20 cellular contexts compared by ENCODE assay signal in the genomic region with DNA sequence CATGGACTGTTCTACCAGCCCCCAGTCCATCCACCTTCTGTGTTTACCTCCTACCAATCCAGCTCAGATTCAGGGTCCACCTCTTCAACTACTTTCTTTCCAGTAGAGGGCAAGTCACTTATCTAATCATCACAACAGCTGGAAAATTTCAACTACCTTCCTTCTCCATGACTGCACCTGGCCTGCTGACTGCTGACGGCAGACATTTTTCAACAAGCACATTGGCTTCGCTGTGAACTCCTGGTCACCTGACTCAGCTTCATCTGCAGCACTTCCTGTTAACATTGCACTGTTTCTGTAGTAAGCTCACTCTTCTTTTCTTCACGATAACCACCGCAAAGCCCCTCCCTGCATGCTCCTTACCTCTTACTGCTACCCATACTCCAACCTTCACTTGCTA.
"Had no signal": no experiment of that assay in that cellular context is flagged by ENCODE, and none has a peak within 500 bp of the region (broad histone marks: within the 10 kb centered on the region; RNA-seq: fewer than 3 reads in every experiment).

No MANE protein-coding gene starts in this region.

- H2AFZ ChIP-seq: neural progenitor cell had no signal

- H3K36me3 Mint-ChIP-seq: natural killer cell treated with Interleukin-12 subunit alpha and Interleukin-12 subunit beta and Interleukin-15 and Interleukin-18, amount 100 ng/mL, for 72 hours; neural progenitor cell; type B pancreatic cell had no signal

- H3K27ac ChIP-seq: heart left ventricle, neural progenitor cell, ovary, right atrium auricular region, thyroid gland, vagina had no signal

- H3K9me3 ChIP-seq: heart left ventricle, ovary, right atrium auricular region, thyroid gland, vagina had no signal

- H3K4me3 ChIP-seq: heart left ventricle, lung, neural progenitor cell, ovary, right atrium auricular region, thyroid gland, vagina had no signal

- H3K27me3 Mint-ChIP-seq: type B pancreatic cell had no signal

- H3K4me3 Mint-ChIP-seq: natural killer cell treated with Interleukin-12 subunit alpha and Interleukin-12 subunit beta and Interleukin-15 and Interleukin-18, amount 100 ng/mL, for 72 hours; neural progenitor cell; type B pancreatic cell had no signal

- H3K9me3 Mint-ChIP-seq: natural killer cell treated with Interleukin-12 subunit alpha and Interleukin-12 subunit beta and Interleukin-15 and Interleukin-18, amount 100 ng/mL, for 72 hours; neural progenitor cell; type B pancreatic cell had no signal

- H3K27ac Mint-ChIP-seq: natural killer cell treated with Interleukin-12 subunit alpha and Interleukin-12 subunit beta and Interleukin-15 and Interleukin-18, amount 100 ng/mL, for 72 hours; neural progenitor cell; type B pancreatic cell had no signal

- H3K36me3 ChIP-seq: heart left ventricle, neural progenitor cell, ovary, right atrium auricular region, thyroid gland, vagina had no signal

- H3K9ac ChIP-seq: neural progenitor cell had no signal

- H3K4me1 Mint-ChIP-seq: neural progenitor cell had no signal

- H3K27me3 ChIP-seq: heart left ventricle, neural progenitor cell, ovary, right atrium auricular region, thyroid gland, vagina had no signal

- H3K4me1 ChIP-seq: heart left ventricle, neural progenitor cell, right atrium auricular region, thyroid gland had no signal

- DNase-seq: dermis blood vessel endothelial cell; erythroblast; heart left ventricle; hippocampal formation; left colon; left ventricle myocardium superior; mesenchymal stem cell; midbrain; nucleus accumbens; ovary; small intestine; stimulated activated CD4-positive, alpha-beta T cell treated with anti-CD3 and anti-CD28 coated beads, Interleukin-12 subunit alpha, Interleukin-12 subunit beta, amount 100 ng/mL, for 4 hours; stimulated activated naive CD4-positive, alpha-beta T cell treated with Interleukin-2 at 50 U/mL for 16 hours; thyroid gland had no signal

- ATAC-seq: heart left ventricle; left colon; left ventricle myocardium superior; natural killer cell treated with Interleukin-12 subunit alpha and Interleukin-12 subunit beta and Interleukin-15 and Interleukin-18, amount 100 ng/mL, for 72 hours had no signal

- H3K4me2 ChIP-seq: neural progenitor cell had no signal
